ENCODE assay signal across 20 cellular contexts in the genomic region with DNA sequence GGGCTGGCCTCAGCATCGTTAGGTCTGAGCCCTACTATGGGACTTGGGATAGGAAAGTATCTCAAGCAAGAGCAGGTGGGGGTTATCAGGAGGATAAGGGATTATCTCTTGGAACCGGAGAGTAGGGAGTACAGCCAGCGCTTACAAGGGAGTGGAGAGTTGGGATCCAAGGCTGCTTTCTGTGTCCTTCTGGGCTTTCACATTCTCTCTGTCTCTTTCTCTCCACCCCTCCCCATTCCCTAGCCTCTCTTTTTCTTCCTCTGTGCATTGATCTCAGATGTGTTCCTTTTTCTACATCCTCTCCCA.
DNase-seq lines count a peak whose midpoint lies in the region; ATAC-seq, FAIRE-seq and TF ChIP-seq lines count a peak whose summit lies in the region.
"Had no signal": no experiment of that assay in that cellular context is flagged by ENCODE, and none has a peak within 500 bp of the region (broad histone marks: within the 10 kb centered on the region; RNA-seq: fewer than 3 reads in every experiment).

No MANE protein-coding gene starts in this region.

- H3K79me1 ChIP-seq in H1 (ENCODE audit: low read depth, low read length): no peaks in the 10 kb centered on the region

- H2AFZ ChIP-seq in H1 (ENCODE audit: low read length): no peak overlapping the region

- no peak overlapping the region for H2AK5ac ChIP-seq in H1 (ENCODE audit: low read depth, low read length)

- H4K8ac ChIP-seq in H1 (ENCODE audit: extremely low read depth, insufficient read depth, low read length): no peak overlapping the region

- TF ChIP-seq POLR2A in H1 (IDR thresholded peaks at IDR 0.05; ENCODE audit: control extremely low read depth in 1 of 2, low read depth in 2 of 2, low read length in 2 of 2): no peak

- no peak overlapping the region for H3K4ac ChIP-seq in H1 (replicated peaks; ENCODE audit: insufficient read length, low read depth, low read length)

- no peak overlapping the region for H4K5ac ChIP-seq in H1 (ENCODE audit: insufficient read length, low read depth, low read length)

- H3K36me3 ChIP-seq in left ventricle myocardium inferior (no peaks in the 10 kb centered on the region), H1 (ENCODE audit: control insufficient read depth in 2 of 4, insufficient read depth in 4 of 4, low read length in 3 of 4) (no peaks in the 10 kb centered on the region)
- H3K36me3 ChIP-seq: BLaER1 treated with 17β-estradiol and CSF1 and Interleukin-3, amounts not matched to agents 10 nM and 100 nM had no signal

- no peak overlapping the region; the same call in 1 of the 2 replicates for H2BK15ac ChIP-seq in H1 (ENCODE audit: low read length)

- CTCF ChIA-PET in H1 (lab: Charles Lee; ENCODE audit: partially characterized antibody): interaction anchor here (1.4 kb wide), 1 partner anchor 88 kb away, joined by 4 read pairs; no protein-coding TSS in a partner anchor

- H3K56ac ChIP-seq in H1 (replicated peaks; ENCODE audit: insufficient read length, low read depth, low read length): no peak overlapping the region

- H3K27ac ChIP-seq in left ventricle myocardium inferior (replicated peaks) (no peak overlapping the region), H1 (ENCODE audit: low read depth, low read length) (no peak overlapping the region)

- H2BK5ac ChIP-seq in H1 (ENCODE audit: low read depth, low read length): no peak overlapping the region

- WGBS in H1 (ENCODE audit: extremely low coverage in 1 of 2, insufficient coverage in 1 of 2, insufficient read length in 1 of 2, insufficient replicate concordance in 2 of 2, low coverage in 1 of 2, low lambda C conversion rate in 2 of 2, missing lambda C conversion rate in 1 of 2), 2 experiments: 89% methylated on average over 3 of the region's 3 CpGs; no CpG with 5 or more reads in 1 of the 2 experiments

- no peak overlapping the region for H3K9ac ChIP-seq in H1 (replicated peaks in 1 of 4; ENCODE audit: extremely low read depth in 1 of 4, low read depth in 3 of 4, low read length in 3 of 4)
- H3K9ac ChIP-seq: BLaER1 treated with 17β-estradiol and CSF1 and Interleukin-3, amounts not matched to agents 10 nM and 100 nM had no signal

- H3K4me3 ChIP-seq in left ventricle myocardium inferior (no peak overlapping the region), H1 (ENCODE audit: extremely low read depth in 1 of 4, insufficient read depth in 2 of 4, low read depth in 3 of 4, low read length in 4 of 4) (no peak overlapping the region)
- H3K4me3 ChIP-seq: BLaER1 treated with 17β-estradiol and CSF1 and Interleukin-3, amounts not matched to agents 10 nM and 100 nM; GM12878 had no signal

- no peak overlapping the region for H4K91ac ChIP-seq in H1 (replicated peaks; ENCODE audit: insufficient read length, low read length)

- H3K18ac ChIP-seq in H1 (ENCODE audit: extremely low read depth, low read length): no peak overlapping the region

- TF ChIP-seq RAD21 in H1 (IDR thresholded peaks at IDR 0.05 in 1 of 2, conservative IDR thresholded peaks at IDR 0.05 in 1 of 2; ENCODE audit: low read depth in 2 of 2, low read length in 2 of 2): no peak

- H4K20me1 ChIP-seq in H1 (replicated peaks in 1 of 2; ENCODE audit: control insufficient read depth in 1 of 2, insufficient read depth in 2 of 2, low read length in 2 of 2): peaks cover 0 to 5% of the 10 kb centered on the region in 2 experiments

- H3K14ac ChIP-seq in H1 (ENCODE audit: insufficient read length): no peak overlapping the region

- TF ChIP-seq EP300 in H1 (IDR thresholded peaks at IDR 0.05; ENCODE audit: borderline replicate concordance in 1 of 2, low read depth in 2 of 2, low read length in 2 of 2): no peak

- intact Hi-C loops in Right ventricle myocardium inferior (cut with DNase I) (no loop called here), left ventricle myocardium inferior (cut with micrococcal nuclease) (no loop called here)

- no peak overlapping the region for H2BK120ac ChIP-seq in H1 (replicated peaks; ENCODE audit: low read depth, low read length)

- FAIRE-seq in H1 (lab: Jason Lieb, UNC): no peak
- FAIRE-seq: GM12878, HepG2 had no signal

- H3K4me1 ChIP-seq in left ventricle myocardium inferior (no peaks in the 10 kb centered on the region), H1 (replicated peaks in 1 of 4; ENCODE audit: control insufficient read depth in 3 of 4, insufficient read depth in 4 of 4, low read length in 3 of 4) (no peaks in the 10 kb centered on the region)

- no peaks in the 10 kb centered on the region for H3K9me3 ChIP-seq in left ventricle myocardium inferior (replicated peaks)
- H3K9me3 ChIP-seq in H1 (ENCODE audit: insufficient read depth in 2 of 2, low read depth in 1 of 2, low read length in 1 of 2): no peaks in the 10 kb centered on the region
- H3K9me3 ChIP-seq: BLaER1 treated with 17β-estradiol and CSF1 and Interleukin-3, amounts not matched to agents 10 nM and 100 nM had no signal

- H2BK20ac ChIP-seq in H1 (ENCODE audit: low read length): no peak overlapping the region

- H3K27me3 ChIP-seq in left ventricle myocardium inferior (ENCODE audit: low read depth): peaks cover 69% of the 10 kb centered on the region
- no peaks in the 10 kb centered on the region for H3K27me3 ChIP-seq in H1 (replicated peaks in 1 of 4; ENCODE audit: control insufficient read depth in 3 of 4, extremely low read depth in 1 of 4, insufficient read depth in 3 of 4, low read length in 3 of 4)
- H3K27me3 ChIP-seq: BLaER1 treated with 17β-estradiol and CSF1 and Interleukin-3, amounts not matched to agents 10 nM and 100 nM had no signal

- 0 out of 2 replicates have a peak overlapping the region, but pooled peaks have one; percentile 18 for H2BK12ac ChIP-seq in H1 (ENCODE audit: low read depth, low read length)

- DNase-seq in Right ventricle myocardium inferior (ENCODE audit: missing footprints) (no peak), left ventricle myocardium inferior (no peak), NCI-H82 treated with DMSO at 0.1 percent for 48 hours (lab: John Stamatoyannopoulos, UW; ENCODE audit: unreplicated experiment) (peak; percentile 18), H1 (ENCODE audit: low read depth in 1 of 2, low spot score in 2 of 2) (no peak), omental fat pad (ENCODE audit: low spot score) (no peak), RKO (ENCODE audit: low spot score) (no peak), NCI-H2107 treated with DMSO at 0.1 percent for 48 hours (lab: John Stamatoyannopoulos, UW; ENCODE audit: unreplicated experiment) (no peak), ACHN (no peak)
- DNase-seq: 8988T; CD4-positive, CD25-positive, alpha-beta regulatory T cell; CD8-positive, alpha-beta memory T cell; COR-L47; DMS 273 treated with DMSO at 0.1 percent for 48 hours; DMS53; DND-41; EL; GOT3 had no signal

- no peaks in the 10 kb centered on the region for H3K23me2 ChIP-seq in H1 (ENCODE audit: low read depth, low read length)

- H3K79me2 ChIP-seq in H1 (ENCODE audit: control insufficient read depth in 1 of 2, insufficient read depth in 2 of 2, low read length in 2 of 2): no peaks in the 10 kb centered on the region

- in situ Hi-C loops in ACHN (cut with HindIII; ENCODE audit: low pct_ligation_motif_present, low pct_unique_long_range_greater_than_20kb, low sequenced_read_pairs): no loop called here

- peak; percentile 55 for ATAC-seq in Right ventricle myocardium inferior
- peak; percentile 13 for ATAC-seq in omental fat pad (ENCODE audit: low FRiP score)
- ATAC-seq: GM12878, HepG2 had no signal

- POLR2A ChIA-PET in H1 (lab: Charles Lee; ENCODE audit: partially characterized antibody): no interaction called here

- no peak overlapping the region for H3K23ac ChIP-seq in H1 (ENCODE audit: insufficient read length)

- no peak for TF ChIP-seq CTCF in left ventricle myocardium inferior (IDR thresholded peaks at IDR 0.05; ENCODE audit: borderline replicate concordance)
- TF ChIP-seq CTCF in H1 (IDR thresholded peaks at IDR 0.05; ENCODE audit: control extremely low read depth in 1 of 3, insufficient read depth in 1 of 3, low read depth in 1 of 3, low read length in 3 of 3): no peak
- TF ChIP-seq CTCF in omental fat pad (IDR thresholded peaks at IDR 0.05): no peak

- H3K4me2 ChIP-seq in H1 (ENCODE audit: insufficient read depth in 1 of 2, low read depth in 2 of 2, low read length in 2 of 2): no peak overlapping the region

TF ChIP-seq in H1, 55 proteins besides CTCF, POLR2A, EP300 and RAD21:
- TF ChIP-seq RFX5 (IDR thresholded peaks at IDR 0.05; ENCODE audit: borderline replicate concordance, low read depth, low read length) (no peak), E2F6 (IDR thresholded peaks at IDR 0.05) (no peak), POLR2AphosphoS5 (IDR thresholded peaks at IDR 0.05; ENCODE audit: low read depth, low read length) (no peak), SIRT6 (IDR thresholded peaks at IDR 0.05; ENCODE audit: low read length) (no peak), CHD1 (IDR thresholded peaks at IDR 0.05; ENCODE audit: low read depth, low read length) (no peak), TCF12 (IDR thresholded peaks at IDR 0.05; ENCODE audit: low read depth, low read length) (no peak), BRCA1 (IDR thresholded peaks at IDR 0.05; ENCODE audit: low read depth, low read length) (no peak)
